In the genomic region with DNA sequence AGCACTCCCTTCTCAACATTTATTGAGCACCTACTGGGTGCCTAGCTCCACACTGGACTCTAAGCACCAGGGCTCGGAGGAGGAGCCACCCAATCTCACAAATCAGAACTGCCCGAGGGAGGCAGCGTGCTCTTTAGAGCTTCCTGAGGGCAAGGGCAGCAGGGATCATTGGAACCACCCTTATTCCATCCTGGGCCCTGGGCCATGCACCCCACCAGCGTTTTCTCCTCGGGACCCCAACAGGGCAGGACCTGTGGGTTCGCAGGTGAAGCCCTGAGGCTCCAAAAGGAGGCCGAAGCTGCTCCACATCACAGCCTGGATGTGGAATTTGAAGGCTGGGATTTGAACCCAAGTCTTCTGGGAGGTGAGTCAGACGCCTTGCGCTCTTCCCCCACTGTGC, we compare ENCODE assay signal across 17 cellular contexts. TPM values are rescaled to one million over a fixed set of nuclear protein-coding genes. Genes with fewer than 3 reads are reported as not detected.
DNase-seq lines count a peak whose midpoint lies in the region; ATAC-seq, FAIRE-seq and TF ChIP-seq lines count a peak whose summit lies in the region.
"Had no signal": no experiment of that assay in that cellular context is flagged by ENCODE, and none has a peak within 500 bp of the region (broad histone marks: within the 10 kb centered on the region; RNA-seq: fewer than 3 reads in every experiment).

No MANE protein-coding gene starts in this region.

- no peaks in the 10 kb centered on the region for H3K9me3 ChIP-seq in adipocyte (ENCODE audit: control insufficient read depth, low read length)
- H3K9me3 ChIP-seq in smooth muscle cell (replicated peaks; ENCODE audit: low read depth) = no peaks in the 10 kb centered on the region
- H3K9me3 ChIP-seq: A549 had no signal

- H3K27ac Mint-ChIP-seq in nephron = peak overlapping the region; percentile 67 to 87 (median 77)
- H3K27ac Mint-ChIP-seq in activated naive CD8-positive, alpha-beta T cell treated with anti-CD3 and anti-CD28 coated beads, Interleukin-2, amount 50 U/mL, for 24 hours = no peak overlapping the region
- H3K27ac Mint-ChIP-seq: HFFc6 had no signal

- H3K9ac ChIP-seq in adipocyte (ENCODE audit: low read length) (peak overlapping the region; percentile 70), smooth muscle cell (ENCODE audit: low read depth) (no peak overlapping the region)

- 81% methylated on average over 9 of the region's 9 CpGs for WGBS in smooth muscle cell (ENCODE audit: low lambda C conversion rate)

- peak overlapping the region; percentile 50 for H3K27ac ChIP-seq in smooth muscle cell (ENCODE audit: low read depth)
- H3K27ac ChIP-seq: A549 had no signal

- no peak for ATAC-seq in activated naive CD8-positive, alpha-beta T cell treated with anti-CD3 and anti-CD28 coated beads, Interleukin-2, amount 50 U/mL, for 24 hours

- no peaks in the 10 kb centered on the region for H3K27me3 Mint-ChIP-seq in nephron (ENCODE audit: low read depth)
- peaks cover 4% of the 10 kb centered on the region for H3K27me3 Mint-ChIP-seq in activated naive CD8-positive, alpha-beta T cell treated with anti-CD3 and anti-CD28 coated beads, Interleukin-2, amount 50 U/mL, for 24 hours

- H3K27me3 ChIP-seq in adipocyte (replicated peaks; ENCODE audit: control insufficient read depth, insufficient read depth, low read length) (no peaks in the 10 kb centered on the region), smooth muscle cell (ENCODE audit: low read depth) (no peaks in the 10 kb centered on the region)

- H4K20me1 ChIP-seq in smooth muscle cell (ENCODE audit: low read depth) = no peaks in the 10 kb centered on the region

- H3K4me1 Mint-ChIP-seq in nephron = peaks cover 61% of the 10 kb centered on the region
- peaks cover 13% of the 10 kb centered on the region for H3K4me1 Mint-ChIP-seq in activated naive CD8-positive, alpha-beta T cell treated with anti-CD3 and anti-CD28 coated beads, Interleukin-2, amount 50 U/mL, for 24 hours

- H3K4me3 ChIP-seq in adipocyte (ENCODE audit: low read length) (no peak overlapping the region), smooth muscle cell (no peak overlapping the region)
- H3K4me3 ChIP-seq: A549 had no signal

- H3K9me3 Mint-ChIP-seq in nephron = no peaks in the 10 kb centered on the region
- peaks cover 9% of the 10 kb centered on the region for H3K9me3 Mint-ChIP-seq in activated naive CD8-positive, alpha-beta T cell treated with anti-CD3 and anti-CD28 coated beads, Interleukin-2, amount 50 U/mL, for 24 hours
- H3K9me3 Mint-ChIP-seq: HFFc6 had no signal

- H3K36me3 ChIP-seq in adipocyte (ENCODE audit: control insufficient read depth, insufficient read depth, low read length, severe bottlenecking) (no peaks in the 10 kb centered on the region), smooth muscle cell (ENCODE audit: low read depth) (no peaks in the 10 kb centered on the region)

- FAIRE-seq in D721Med (lab: Jason Lieb, UNC) = no peak
- FAIRE-seq: A549, G401.6, GM12891 had no signal

- TF ChIP-seq CTCF in GM13976 (IDR thresholded peaks at IDR 0.05; ENCODE audit: borderline replicate concordance, control extremely low read depth, extremely low read depth, insufficient read depth, missing control alignments) (no peak), nephron (IDR thresholded peaks at IDR 0.05; ENCODE audit: unreplicated experiment in 3 of 3) (no peak), smooth muscle cell (IDR thresholded peaks at IDR 0.05; ENCODE audit: borderline replicate concordance, insufficient read depth, poor library complexity, severe bottlenecking) (no peak), D721Med (IDR thresholded peaks at IDR 0.05; ENCODE audit: insufficient read depth, missing control alignments) (no peak)

- in situ Hi-C loops in GM13976 (cut with MboI; ENCODE audit: low sequenced_read_pairs, unreplicated experiment) = no loop called here

- H3K36me3 Mint-ChIP-seq in nephron (ENCODE audit: low read depth) = no peaks in the 10 kb centered on the region
- H3K36me3 Mint-ChIP-seq in activated naive CD8-positive, alpha-beta T cell treated with anti-CD3 and anti-CD28 coated beads, Interleukin-2, amount 50 U/mL, for 24 hours (ENCODE audit: low read depth) = no peaks in the 10 kb centered on the region
- H3K36me3 Mint-ChIP-seq: CD4-positive, CD25-positive, alpha-beta regulatory T cell had no signal

- DNase-seq in GM13976 (ENCODE audit: low spot score) (peak; percentile 22), adipocyte (ENCODE audit: low read depth) (no peak), smooth muscle cell (lab: John Stamatoyannopoulos, UW; ENCODE audit: unreplicated experiment) (no peak), OCI-M2 (lab: John Stamatoyannopoulos, UW; ENCODE audit: unreplicated experiment) (no peak), pons (ENCODE audit: low spot score) (no peak), D721Med (ENCODE audit: insufficient read length, low spot score) (no peak)
- DNase-seq in activated naive CD8-positive, alpha-beta T cell treated with anti-CD3 and anti-CD28 coated beads, Interleukin-2, amount 50 U/mL, for 24 hours = no peak
- DNase-seq: Calu3; CD4-positive, CD25-positive, alpha-beta regulatory T cell; DMS79 treated with DMSO at 0.1 percent for 48 hours; EL; HCEC 1CT; HFFc6 had no signal

- no peaks in the 10 kb centered on the region for H3K79me2 ChIP-seq in smooth muscle cell (ENCODE audit: low read depth)

- no peak overlapping the region for H3K4me3 Mint-ChIP-seq in nephron
- H3K4me3 Mint-ChIP-seq in activated naive CD8-positive, alpha-beta T cell treated with anti-CD3 and anti-CD28 coated beads, Interleukin-2, amount 50 U/mL, for 24 hours = no peak overlapping the region
- H3K4me3 Mint-ChIP-seq: HFFc6 had no signal

- H3K4me2 ChIP-seq in smooth muscle cell = no peak overlapping the region
- H3K4me2 ChIP-seq: A549 had no signal

- H3F3A ChIP-seq in smooth muscle cell (ENCODE audit: low read depth) = peaks cover 13% of the 10 kb centered on the region

- H3K4me1 ChIP-seq in adipocyte (ENCODE audit: control insufficient read depth, insufficient read depth, low read length) (peaks cover 49% of the 10 kb centered on the region), smooth muscle cell (ENCODE audit: low read depth) (peaks cover 12% of the 10 kb centered on the region)
- H3K4me1 ChIP-seq: A549 had no signal

- H2AFZ ChIP-seq in smooth muscle cell (ENCODE audit: low read depth) = no peak overlapping the region

RNA-seq across cellular contexts. Expression of gene TMEM119, which starts 15.4 kb away (rescaled TPM):
- total RNA-seq in smooth muscle cell = 40.9 and 41.9 TPM in 2 replicates
- 67.2 and 103 TPM in 2 replicates for polyA plus RNA-seq in smooth muscle cell
- total RNA-seq: Calu3 had no signal
- polyA plus RNA-seq: A549 had no signal

RNA-seq across cellular contexts. Expression of gene ISCU, which starts 20.1 kb away (rescaled TPM):
- total RNA-seq in smooth muscle cell = 134 and 138 TPM in 2 replicates
- polyA plus RNA-seq in smooth muscle cell = 140 and 154 TPM in 2 replicates

RNA-seq across cellular contexts. Expression of gene SART3, which starts 21.5 kb away (rescaled TPM):
- 64.3 and 94.5 TPM in 2 replicates for total RNA-seq in smooth muscle cell
- polyA plus RNA-seq in smooth muscle cell = 22.7 and 27.2 TPM in 2 replicates

RNA-seq across cellular contexts. Expression of gene SELPLG, which starts 51.2 kb away (rescaled TPM):
- 1.3 and 2.0 TPM in 2 replicates for total RNA-seq in smooth muscle cell
- 0.09 and 1.6 TPM in 2 replicates for polyA plus RNA-seq in smooth muscle cell
